ENCODE assay signal across 1 cellular context in the genomic region with DNA sequence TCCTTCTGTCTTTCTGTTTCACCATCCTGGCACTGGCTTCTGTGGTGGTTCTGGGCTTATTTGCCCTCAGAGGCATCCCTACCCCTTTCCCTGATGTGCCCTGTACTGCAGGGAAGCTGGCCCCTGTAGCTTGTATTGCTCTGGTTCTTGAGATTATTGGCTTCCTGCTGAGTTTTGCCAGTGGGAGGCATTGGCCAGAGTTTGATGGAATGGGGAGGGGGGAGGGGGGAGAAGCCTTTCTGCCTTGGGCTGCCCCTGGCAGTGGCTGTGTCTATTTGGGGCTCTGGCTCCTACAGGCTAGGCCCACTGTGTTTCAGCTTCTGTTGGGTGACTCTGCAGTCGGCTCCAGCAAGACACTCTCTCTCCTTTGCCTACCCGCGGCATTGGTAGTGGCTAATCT.
TF ChIP-seq lines count a peak whose summit lies in the region.

No MANE protein-coding gene starts in this region.

TF ChIP-seq in H1, 55 proteins besides CTCF, POLR2A, EP300 and RAD21 (continued from another document):
- 0 out of 4 replicates have a peak, but pooled peaks of 1 of the 2 experiments have one; percentile 28 for TF ChIP-seq HDAC2 (IDR thresholded peaks at IDR 0.05; ENCODE audit: borderline replicate concordance in 1 of 2, low read depth in 2 of 2, low read length in 2 of 2)
- TF ChIP-seq SP4 (IDR thresholded peaks at IDR 0.05; ENCODE audit: low read length) = no peak
- TF ChIP-seq CHD2 (IDR thresholded peaks at IDR 0.05; ENCODE audit: low read length) = no peak
- TF ChIP-seq SIRT6 (IDR thresholded peaks at IDR 0.05; ENCODE audit: low read length) = no peak
- no peak for TF ChIP-seq CBX5 (IDR thresholded peaks at IDR 0.05; ENCODE audit: low read depth, low read length)
- peak; percentile 28 for TF ChIP-seq NANOG (IDR thresholded peaks at IDR 0.05; ENCODE audit: insufficient read depth, low read depth, low read length, poor library complexity, severe bottlenecking)
- TF ChIP-seq CEBPB (IDR thresholded peaks at IDR 0.05; ENCODE audit: low read depth, low read length) = no peak
- no peak for TF ChIP-seq EZH2 (IDR thresholded peaks at IDR 0.05; ENCODE audit: low read depth, low read length, severe bottlenecking)
TF ChIP-seq in H1: peak in this region for 4.
